ENCODE assay signal across 8 cellular contexts in genomic region chr9:36521148-36521547, GRCh38. TPM values are rescaled to one million over a fixed set of nuclear protein-coding genes. Genes with fewer than 3 reads are reported as not detected.
"Had no signal": no experiment of that assay in that cellular context is flagged by ENCODE, and none has a peak within 500 bp of the region (broad histone marks: within the 10 kb centered on the region; RNA-seq: fewer than 3 reads in every experiment).

No MANE protein-coding gene starts in this region.

- ATAC-seq: HCT116 had no signal

- H3K36me3 Mint-ChIP-seq: IgD-negative memory B cell had no signal

- DNase-seq: GOT3, H7, HFFc6, KG1 had no signal

- H3K9me3 ChIP-seq: HAP-1 had no signal

- H3K27ac ChIP-seq: HL-60 had no signal

- H3K4me3 ChIP-seq: HAP-1 had no signal

- H3K36me3 ChIP-seq: HAP-1 had no signal

- H3K4me1 Mint-ChIP-seq: IgD-negative memory B cell had no signal

- H3K9me3 Mint-ChIP-seq: HFFc6, IgD-negative memory B cell had no signal

- H3K4me1 ChIP-seq: HAP-1 had no signal

- H3K27ac Mint-ChIP-seq: HFFc6, IgD-negative memory B cell had no signal

- H3K4me3 Mint-ChIP-seq: HFFc6, IgD-negative memory B cell had no signal

RNA-seq across cellular contexts. Expression of gene MELK, which starts 51.5 kb away (rescaled TPM):
- polyA plus RNA-seq: IgD-negative memory B cell had no signal
